In genomic region chr3:170359178-170359704, GRCh38 we compare ENCODE assay signal across 8 cellular contexts. TPM values are rescaled to one million over a fixed set of nuclear protein-coding genes. Genes with fewer than 3 reads are reported as not detected.
DNase-seq lines count a peak whose midpoint lies in the region; ATAC-seq and TF ChIP-seq lines count a peak whose summit lies in the region.

No MANE protein-coding gene starts in this region.

- in situ Hi-C loops in astrocyte of the cerebellum (cut with HindIII; ENCODE audit: low sequenced_read_pairs) (no loop called here), transverse colon (cut with MboI; ENCODE audit: low pct_ligation_motif_present in 1 of 4, low pct_unique_long_range_greater_than_20kb in 1 of 4, low sequenced_read_pairs in 3 of 4) (no loop called here)

- TF ChIP-seq EP300 in transverse colon (IDR thresholded peaks at IDR 0.05; ENCODE audit: low read depth) = no peak

- TF ChIP-seq POLR2A in transverse colon (IDR thresholded peaks at IDR 0.05) = no peak

- peaks cover 46% of the 10 kb centered on the region for H3K4me1 Mint-ChIP-seq in activated naive CD4-positive, alpha-beta T cell treated with anti-CD3 and anti-CD28 coated beads, Interleukin-2, amount 50 U/mL, for 24 hours

- H3K27ac ChIP-seq in liver (ENCODE audit: low read depth in 1 of 2, low read length in 2 of 2) (no peak overlapping the region), transverse colon (peak overlapping the region; percentile 99 to 100 (median 99))

- H3K27me3 ChIP-seq in liver (ENCODE audit: control insufficient read depth in 4 of 4, insufficient read depth in 4 of 4, low read length in 3 of 4) (no peaks in the 10 kb centered on the region), transverse colon (no peaks in the 10 kb centered on the region)

- DNase-seq in activated naive CD4-positive, alpha-beta T cell treated with anti-CD3 and anti-CD28 coated beads, Interleukin-2, amount 50 U/mL, for 16 hours = no peak
- DNase-seq in astrocyte of the cerebellum (ENCODE audit: low read depth) = no peak
- no peak for DNase-seq in transverse colon
- no peak for DNase-seq in NCI-H128 (lab: John Stamatoyannopoulos, UW; ENCODE audit: unreplicated experiment)

- H3K4me3 Mint-ChIP-seq in activated naive CD4-positive, alpha-beta T cell treated with anti-CD3 and anti-CD28 coated beads, Interleukin-2, amount 50 U/mL, for 24 hours = peak overlapping the region; percentile 91

- H3K9ac ChIP-seq in liver (ENCODE audit: low read depth in 1 of 2, low read length in 2 of 2) = peak overlapping the region in 1 of 2 donors; percentile 83

- H3K4me1 ChIP-seq in liver (ENCODE audit: control insufficient read depth in 4 of 4, insufficient read depth in 4 of 4, low read length in 3 of 4) = peaks cover 13 to 38% (median 32%) of the 10 kb centered on the region in 4 donors
- H3K4me1 ChIP-seq in transverse colon = peaks cover 0 to 55% (median 15%) of the 10 kb centered on the region in 4 donors

- H3K9me3 ChIP-seq in liver (ENCODE audit: control insufficient read depth in 4 of 4, low read length in 3 of 4) (no peaks in the 10 kb centered on the region), transverse colon (no peaks in the 10 kb centered on the region)

- TF ChIP-seq CTCF in astrocyte of the cerebellum (IDR thresholded peaks at IDR 0.05; ENCODE audit: low read depth, low read length, missing control alignments) (no peak), liver (IDR thresholded peaks at IDR 0.05; ENCODE audit: low read depth, low read length, missing input control) (no peak), transverse colon (IDR thresholded peaks at IDR 0.05) (no peak)

- H3K9me3 Mint-ChIP-seq in activated naive CD4-positive, alpha-beta T cell treated with anti-CD3 and anti-CD28 coated beads, Interleukin-2, amount 50 U/mL, for 24 hours = no peaks in the 10 kb centered on the region

- H3K36me3 Mint-ChIP-seq in activated naive CD4-positive, alpha-beta T cell treated with anti-CD3 and anti-CD28 coated beads, Interleukin-2, amount 50 U/mL, for 24 hours = peaks cover 23% of the 10 kb centered on the region

- no peak for TF ChIP-seq RAD21 in liver (IDR thresholded peaks at IDR 0.05)

- H3K27ac Mint-ChIP-seq in activated naive CD4-positive, alpha-beta T cell treated with anti-CD3 and anti-CD28 coated beads, Interleukin-2, amount 50 U/mL, for 24 hours = peak overlapping the region; percentile 95

- H3K36me3 ChIP-seq in liver (ENCODE audit: control insufficient read depth in 4 of 4, insufficient read depth in 3 of 4, low read depth in 1 of 4, low read length in 3 of 4) = peaks cover 0 to 8% (median 5%) of the 10 kb centered on the region in 4 donors
- H3K36me3 ChIP-seq in transverse colon = no peaks in the 10 kb centered on the region

- 59% methylated on average over 20 of the region's 20 CpGs for WGBS in liver
- WGBS in transverse colon (ENCODE audit: low coverage in 1 of 2), 2 donors = 78 to 93% methylated on average over 16 to 20 of the region's 20 CpGs

- intact Hi-C loops in transverse colon (cut with DNase I; ENCODE audit: low total_unique reads) = no loop called here

- peak overlapping the region; percentile 60 for H3K4me3 ChIP-seq in astrocyte of the cerebellum (ENCODE audit: low read depth, low read length)
- peak overlapping the region; percentile 74 to 98 (median 76) for H3K4me3 ChIP-seq in liver (ENCODE audit: low read depth in 1 of 3, low read length in 3 of 3)
- H3K4me3 ChIP-seq in transverse colon = peak overlapping the region in 1 of 4 donors; percentile 89

- ATAC-seq in HG02981 (IDR thresholded peaks at IDR 0.05; ENCODE audit: unreplicated experiment) (no peak), HG02610 (IDR thresholded peaks at IDR 0.05; ENCODE audit: unreplicated experiment) (no peak)

- H3K27me3 Mint-ChIP-seq in activated naive CD4-positive, alpha-beta T cell treated with anti-CD3 and anti-CD28 coated beads, Interleukin-2, amount 50 U/mL, for 24 hours = no peaks in the 10 kb centered on the region

TF ChIP-seq in liver, 16 proteins besides CTCF, POLR2A, EP300 and RAD21:
- peak; percentile 3 to 54 for TF ChIP-seq HNF4A (conservative IDR thresholded peaks at IDR 0.05)
- TF ChIP-seq TAF1 (conservative IDR thresholded peaks at IDR 0.05) = no peak

RNA-seq across cellular contexts. Expression of gene SKIL, which starts 1.7 kb away (rescaled TPM):
- total RNA-seq in liver (10 to 100 TPM; 20.0 to 43.2 TPM), transverse colon (10 to 100 TPM; 27.0 to 78.4 (median 43.1) TPM)
- 1 to 10 TPM; 2.5 to 8.4 TPM for polyA plus RNA-seq in liver

RNA-seq across cellular contexts. Expression of gene CLDN11, which starts 59.4 kb away (rescaled TPM):
- total RNA-seq in liver (1 to 10 TPM in 1 of 2 donors, under 1 TPM in 1; 0.28 to 3.3 TPM), transverse colon (10 to 100 TPM in 1 of 4 donors, 1 to 10 TPM in 3; 4.6 to 13.5 (median 7.2) TPM)
- 1 to 10 TPM; 1.6 to 2.2 TPM for polyA plus RNA-seq in liver

Comparison
In these comparisons a context has a peak if more than half of its experiments do, and no peak if none do; other contexts are left out.
1. H3K27ac ChIP-seq: peak in transverse colon (4 of 4); none in liver (0 of 2).